15 cellular contexts compared by ENCODE assay signal in the genomic region with DNA sequence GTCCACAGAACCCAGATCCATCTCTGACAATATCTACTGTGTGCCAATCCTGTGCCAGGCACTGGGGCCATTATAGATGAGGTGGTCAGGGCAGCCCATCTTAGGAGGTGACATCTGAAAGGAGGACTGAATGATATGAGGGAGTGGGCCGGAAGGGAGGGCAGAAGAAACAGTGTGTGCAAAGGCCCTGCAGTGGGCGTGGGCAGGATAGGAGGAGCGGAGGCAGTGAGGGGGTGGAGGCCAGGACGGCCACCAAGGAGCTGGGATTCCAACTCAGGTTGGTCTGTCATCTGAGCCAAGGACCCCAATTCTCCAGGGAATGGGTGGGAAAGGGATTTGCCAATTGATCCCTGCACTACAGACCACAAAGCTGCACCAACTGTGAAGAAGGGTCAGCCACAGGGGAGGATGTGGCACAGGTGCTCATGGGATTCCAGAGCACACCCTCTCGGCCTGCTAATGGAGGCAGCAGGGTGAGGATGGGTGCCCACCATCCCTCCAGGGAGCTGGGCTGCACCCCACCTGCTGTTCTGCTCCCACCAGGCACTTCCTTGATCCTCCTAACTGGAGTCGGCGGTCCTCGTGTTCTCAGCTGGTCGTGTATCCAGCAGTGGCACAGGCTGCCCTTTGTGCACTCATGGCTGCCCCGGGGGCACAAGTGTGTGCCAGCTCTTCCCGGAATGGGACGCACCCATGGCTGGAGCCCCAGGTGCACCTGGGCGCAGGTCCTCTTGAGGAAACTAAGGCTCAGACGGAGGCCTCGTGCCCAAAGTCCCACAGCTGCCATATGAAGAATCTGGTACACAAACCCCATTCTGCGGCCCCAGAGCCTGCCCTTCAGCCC. TPM values are rescaled to one million over a fixed set of nuclear protein-coding genes. Genes with fewer than 3 reads are reported as not detected.
DNase-seq lines count a peak whose midpoint lies in the region; ATAC-seq and TF ChIP-seq lines count a peak whose summit lies in the region.
"Had no signal": no experiment of that assay in that cellular context is flagged by ENCODE, and none has a peak within 500 bp of the region (broad histone marks: within the 10 kb centered on the region; RNA-seq: fewer than 3 reads in every experiment).

No MANE protein-coding gene starts in this region.

- no peak for DNase-seq in activated CD4-positive, alpha-beta T cell treated with anti-CD3 and anti-CD28 coated beads, Interleukin-2, amount 10 ng/mL, durations not matched to agents 24 days and 14 days
- DNase-seq in activated CD4-positive, alpha-beta T cell treated with anti-CD3 and anti-CD28 coated beads for 4 hours, result no peak
- no peak for DNase-seq in WTC11 (ENCODE audit: low spot score)
- DNase-seq in glutamatergic neuron, result no peak
- no peak for DNase-seq in NCI-H146 (lab: John Stamatoyannopoulos, UW)
- DNase-seq: aorta; effector CD4-positive, alpha-beta T cell; heart left ventricle; IMR-90; NCI-H1694; NCI-H82; SW 1271 had no signal

- CTCF ChIA-PET in WTC11 (lab: Charles Lee), result interaction anchor here (0.7 to 3.7 kb wide), 8 partner anchors 9 to 92 kb away, joined by 3 to 14 read pairs (median 6); a partner anchor contains a TSS

- peak overlapping the region; percentile 73 for H3K4me3 Mint-ChIP-seq in activated CD4-positive, alpha-beta T cell treated with anti-CD3 and anti-CD28 coated beads, Interleukin-2, amount 10 ng/mL, durations not matched to agents 24 days and 14 days
- no peak overlapping the region for H3K4me3 Mint-ChIP-seq in WTC11
- peak overlapping the region; percentile 21 for H3K4me3 Mint-ChIP-seq in glutamatergic neuron (ENCODE audit: unreplicated experiment)
- no peak overlapping the region for H3K4me3 Mint-ChIP-seq in stimulated activated memory B cell treated with anti-CD40 and anti-IgM and Interleukin-4, amounts not matched to agents 10 μg/mL and 1 μg/mL and 100 μg/mL, for 72 hours

- peaks cover 71% of the 10 kb centered on the region for H3K4me1 Mint-ChIP-seq in activated CD4-positive, alpha-beta T cell treated with anti-CD3 and anti-CD28 coated beads, Interleukin-2, amount 10 ng/mL, durations not matched to agents 24 days and 14 days
- peaks cover 64% of the 10 kb centered on the region for H3K4me1 Mint-ChIP-seq in WTC11
- H3K4me1 Mint-ChIP-seq in glutamatergic neuron (ENCODE audit: low read depth, unreplicated experiment), result peaks cover 39% of the 10 kb centered on the region
- peaks cover 57% of the 10 kb centered on the region for H3K4me1 Mint-ChIP-seq in stimulated activated memory B cell treated with anti-CD40 and anti-IgM and Interleukin-4, amounts not matched to agents 10 μg/mL and 1 μg/mL and 100 μg/mL, for 72 hours

- TF ChIP-seq CTCF in WTC11 (IDR thresholded peaks at IDR 0.05) (no peak), glutamatergic neuron (IDR thresholded peaks at IDR 0.05; ENCODE audit: partially characterized antibody, unreplicated experiment) (no peak)

- H3K9me3 Mint-ChIP-seq in activated CD4-positive, alpha-beta T cell treated with anti-CD3 and anti-CD28 coated beads, Interleukin-2, amount 10 ng/mL, durations not matched to agents 24 days and 14 days, result no peaks in the 10 kb centered on the region
- H3K9me3 Mint-ChIP-seq in WTC11, result no peaks in the 10 kb centered on the region
- H3K9me3 Mint-ChIP-seq in glutamatergic neuron (ENCODE audit: unreplicated experiment), result peaks cover 14% of the 10 kb centered on the region
- no peaks in the 10 kb centered on the region for H3K9me3 Mint-ChIP-seq in stimulated activated memory B cell treated with anti-CD40 and anti-IgM and Interleukin-4, amounts not matched to agents 10 μg/mL and 1 μg/mL and 100 μg/mL, for 72 hours

- POLR2A ChIA-PET in WTC11 (lab: Charles Lee), result interaction anchor here (1.3 to 9.4 kb wide), 2 partner anchors 9 to 10 kb away, joined by 3 to 137 read pairs; a partner anchor contains a TSS

- ATAC-seq in WTC11 (no peak), GM21360 (IDR thresholded peaks at IDR 0.05; ENCODE audit: unreplicated experiment) (no peak), HG02973 (IDR thresholded peaks at IDR 0.05; ENCODE audit: unreplicated experiment) (no peak)
- ATAC-seq in stimulated activated memory B cell treated with anti-CD40 and anti-IgM and Interleukin-4, amounts not matched to agents 10 μg/mL and 1 μg/mL and 100 μg/mL, for 72 hours, result no peak
- ATAC-seq: heart left ventricle had no signal

- H3K27me3 Mint-ChIP-seq in activated CD4-positive, alpha-beta T cell treated with anti-CD3 and anti-CD28 coated beads, Interleukin-2, amount 10 ng/mL, durations not matched to agents 24 days and 14 days, result no peaks in the 10 kb centered on the region
- H3K27me3 Mint-ChIP-seq in WTC11 (ENCODE audit: low read depth), result no peaks in the 10 kb centered on the region
- H3K27me3 Mint-ChIP-seq in glutamatergic neuron (ENCODE audit: unreplicated experiment), result peaks cover 18% of the 10 kb centered on the region
- H3K27me3 Mint-ChIP-seq in stimulated activated memory B cell treated with anti-CD40 and anti-IgM and Interleukin-4, amounts not matched to agents 10 μg/mL and 1 μg/mL and 100 μg/mL, for 72 hours, result no peaks in the 10 kb centered on the region

- peak overlapping the region; percentile 95 for H3K27ac Mint-ChIP-seq in activated CD4-positive, alpha-beta T cell treated with anti-CD3 and anti-CD28 coated beads, Interleukin-2, amount 10 ng/mL, durations not matched to agents 24 days and 14 days
- H3K27ac Mint-ChIP-seq in WTC11, result peak overlapping the region; percentile 46
- no peak overlapping the region for H3K27ac Mint-ChIP-seq in glutamatergic neuron (ENCODE audit: unreplicated experiment)
- H3K27ac Mint-ChIP-seq in stimulated activated memory B cell treated with anti-CD40 and anti-IgM and Interleukin-4, amounts not matched to agents 10 μg/mL and 1 μg/mL and 100 μg/mL, for 72 hours, result peak overlapping the region; percentile 6

- peaks cover 23% of the 10 kb centered on the region for H3K36me3 Mint-ChIP-seq in activated CD4-positive, alpha-beta T cell treated with anti-CD3 and anti-CD28 coated beads, Interleukin-2, amount 10 ng/mL, durations not matched to agents 24 days and 14 days (ENCODE audit: low read depth)
- H3K36me3 Mint-ChIP-seq in WTC11, result peaks cover 5% of the 10 kb centered on the region; the same call in 1 of the 2 replicates
- H3K36me3 Mint-ChIP-seq in glutamatergic neuron (ENCODE audit: unreplicated experiment), result no peaks in the 10 kb centered on the region
- peaks cover 19% of the 10 kb centered on the region for H3K36me3 Mint-ChIP-seq in stimulated activated memory B cell treated with anti-CD40 and anti-IgM and Interleukin-4, amounts not matched to agents 10 μg/mL and 1 μg/mL and 100 μg/mL, for 72 hours

- intact Hi-C loops in activated CD4-positive, alpha-beta T cell treated with anti-CD3 and anti-CD28 coated beads, Interleukin-2, amount 10 ng/mL, durations not matched to agents 24 days and 14 days (cut with micrococcal nuclease), result loop anchor here (1.0 kb wide), 1 partner anchor 7 kb away; no protein-coding TSS in a partner anchor

TF ChIP-seq in WTC11, 78 proteins besides CTCF, POLR2A, EP300 and RAD21 (continues in another document):
- TF ChIP-seq JUN (CRISPR knock-in tag; IDR thresholded peaks at IDR 0.05), result no peak
- TF ChIP-seq, protein P1, sequence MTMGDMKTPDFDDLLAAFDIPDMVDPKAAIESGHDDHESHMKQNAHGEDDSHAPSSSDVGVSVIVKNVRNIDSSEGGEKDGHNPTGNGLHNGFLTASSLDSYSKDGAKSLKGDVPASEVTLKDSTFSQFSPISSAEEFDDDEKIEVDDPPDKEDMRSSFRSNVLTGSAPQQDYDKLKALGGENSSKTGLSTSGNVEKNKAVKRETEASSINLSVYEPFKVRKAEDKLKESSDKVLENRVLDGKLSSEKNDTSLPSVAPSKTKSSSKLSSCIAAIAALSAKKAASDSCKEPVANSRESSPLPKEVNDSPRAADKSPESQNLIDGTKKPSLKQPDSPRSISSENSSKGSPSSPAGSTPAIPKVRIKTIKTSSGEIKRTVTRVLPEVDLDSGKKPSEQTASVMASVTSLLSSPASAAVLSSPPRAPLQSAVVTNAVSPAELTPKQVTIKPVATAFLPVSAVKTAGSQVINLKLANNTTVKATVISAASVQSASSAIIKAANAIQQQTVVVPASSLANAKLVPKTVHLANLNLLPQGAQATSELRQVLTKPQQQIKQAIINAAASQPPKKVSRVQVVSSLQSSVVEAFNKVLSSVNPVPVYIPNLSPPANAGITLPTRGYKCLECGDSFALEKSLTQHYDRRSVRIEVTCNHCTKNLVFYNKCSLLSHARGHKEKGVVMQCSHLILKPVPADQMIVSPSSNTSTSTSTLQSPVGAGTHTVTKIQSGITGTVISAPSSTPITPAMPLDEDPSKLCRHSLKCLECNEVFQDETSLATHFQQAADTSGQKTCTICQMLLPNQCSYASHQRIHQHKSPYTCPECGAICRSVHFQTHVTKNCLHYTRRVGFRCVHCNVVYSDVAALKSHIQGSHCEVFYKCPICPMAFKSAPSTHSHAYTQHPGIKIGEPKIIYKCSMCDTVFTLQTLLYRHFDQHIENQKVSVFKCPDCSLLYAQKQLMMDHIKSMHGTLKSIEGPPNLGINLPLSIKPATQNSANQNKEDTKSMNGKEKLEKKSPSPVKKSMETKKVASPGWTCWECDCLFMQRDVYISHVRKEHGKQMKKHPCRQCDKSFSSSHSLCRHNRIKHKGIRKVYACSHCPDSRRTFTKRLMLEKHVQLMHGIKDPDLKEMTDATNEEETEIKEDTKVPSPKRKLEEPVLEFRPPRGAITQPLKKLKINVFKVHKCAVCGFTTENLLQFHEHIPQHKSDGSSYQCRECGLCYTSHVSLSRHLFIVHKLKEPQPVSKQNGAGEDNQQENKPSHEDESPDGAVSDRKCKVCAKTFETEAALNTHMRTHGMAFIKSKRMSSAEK (CRISPR knock-in tag; IDR thresholded peaks at IDR 0.05; ENCODE audit: borderline replicate concordance), result no peak
- TF ChIP-seq, protein P2, sequence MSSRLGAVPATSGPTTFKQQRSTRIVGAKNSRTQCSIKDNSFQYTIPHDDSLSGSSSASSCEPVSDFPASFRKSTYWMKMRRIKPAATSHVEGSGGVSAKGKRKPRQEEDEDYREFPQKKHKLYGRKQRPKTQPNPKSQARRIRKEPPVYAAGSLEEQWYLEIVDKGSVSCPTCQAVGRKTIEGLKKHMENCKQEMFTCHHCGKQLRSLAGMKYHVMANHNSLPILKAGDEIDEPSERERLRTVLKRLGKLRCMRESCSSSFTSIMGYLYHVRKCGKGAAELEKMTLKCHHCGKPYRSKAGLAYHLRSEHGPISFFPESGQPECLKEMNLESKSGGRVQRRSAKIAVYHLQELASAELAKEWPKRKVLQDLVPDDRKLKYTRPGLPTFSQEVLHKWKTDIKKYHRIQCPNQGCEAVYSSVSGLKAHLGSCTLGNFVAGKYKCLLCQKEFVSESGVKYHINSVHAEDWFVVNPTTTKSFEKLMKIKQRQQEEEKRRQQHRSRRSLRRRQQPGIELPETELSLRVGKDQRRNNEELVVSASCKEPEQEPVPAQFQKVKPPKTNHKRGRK (CRISPR knock-in tag; IDR thresholded peaks at IDR 0.05; ENCODE audit: borderline replicate concordance), result no peak

RNA-seq across cellular contexts. Expression of a gene that starts 9.6 kb away (rescaled TPM):
- 154 and 171 TPM in 2 replicates for total RNA-seq in activated CD4-positive, alpha-beta T cell treated with anti-CD3 and anti-CD28 coated beads, Interleukin-2, amount 10 ng/mL, durations not matched to agents 24 days and 14 days
- total RNA-seq in WTC11 (2021), result 72.3 to 93.7 TPM (median 76.7 TPM) in 3 replicates
- total RNA-seq in glutamatergic neuron (ENCODE audit: unreplicated experiment), result 365 TPM

Comparison
In these comparisons a context has a peak if more than half of its experiments do, and no peak if none do; other contexts are left out.
1. H3K4me3 Mint-ChIP-seq: peak in activated CD4-positive, alpha-beta T cell treated with anti-CD3 and anti-CD28 coated beads, Interleukin-2, amount 10 ng/mL, durations not matched to agents 24 days and 14 days (single experiment) and glutamatergic neuron (single experiment); none in WTC11 (single experiment) and stimulated activated memory B cell treated with anti-CD40 and anti-IgM and Interleukin-4, amounts not matched to agents 10 μg/mL and 1 μg/mL and 100 μg/mL, for 72 hours (single experiment).